16 cellular contexts compared by ENCODE assay signal in the genomic region with DNA sequence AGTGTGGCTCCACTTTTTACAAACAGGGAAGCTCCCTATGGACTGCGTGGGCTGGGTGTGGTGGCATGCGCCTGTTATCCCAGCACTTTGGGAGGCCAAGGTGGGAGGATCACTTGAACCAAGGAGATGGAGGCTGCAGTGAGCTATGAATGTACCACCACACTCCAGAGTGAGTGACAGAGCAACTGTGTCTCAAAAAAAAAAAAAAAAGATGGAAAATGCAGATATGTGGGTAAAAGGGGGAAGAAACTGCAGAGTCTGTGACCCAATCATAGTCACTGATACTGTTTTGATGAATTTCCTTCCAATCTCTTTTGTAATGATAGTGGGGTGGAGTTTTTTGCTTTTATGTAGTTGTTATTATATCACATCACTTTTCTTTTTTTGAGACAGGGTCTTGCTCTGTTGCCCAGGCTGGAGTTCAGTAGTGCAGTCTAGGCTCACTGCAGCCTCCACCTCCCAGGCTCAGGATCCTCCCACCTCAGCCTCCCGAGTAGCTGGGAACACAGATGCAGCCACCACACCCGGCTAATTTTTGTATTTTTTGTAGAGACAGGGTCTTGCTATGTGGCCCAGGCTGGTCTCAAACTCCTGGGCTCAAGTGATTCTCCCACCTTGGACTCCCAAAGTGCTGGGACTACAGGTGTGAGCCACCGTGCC. TPM values are rescaled to one million over a fixed set of nuclear protein-coding genes. Genes with fewer than 3 reads are reported as not detected.
DNase-seq lines count a peak whose midpoint lies in the region; ATAC-seq and TF ChIP-seq lines count a peak whose summit lies in the region.
"Had no signal": no experiment of that assay in that cellular context is flagged by ENCODE, and none has a peak within 500 bp of the region (broad histone marks: within the 10 kb centered on the region; RNA-seq: fewer than 3 reads in every experiment).

No MANE protein-coding gene starts in this region.

- no peaks in the 10 kb centered on the region for H3K9me3 Mint-ChIP-seq in activated T-helper 17 cell treated with anti-CD3 and anti-CD28 coated beads, Interleukin-2, amount 50 U/mL, for 72 hours
- H3K9me3 Mint-ChIP-seq: CD8-positive, alpha-beta T cell had no signal

- H3K4me3 Mint-ChIP-seq in activated T-helper 17 cell treated with anti-CD3 and anti-CD28 coated beads, Interleukin-2, amount 50 U/mL, for 72 hours, result no peak overlapping the region
- H3K4me3 Mint-ChIP-seq: B cell; CD8-positive, alpha-beta T cell had no signal

- no peak for ATAC-seq in lower lobe of right lung
- ATAC-seq in HG02938 (IDR thresholded peaks at IDR 0.05; ENCODE audit: unreplicated experiment), result no peak
- ATAC-seq in activated T-helper 17 cell treated with anti-CD3 and anti-CD28 coated beads, Interleukin-2, amount 50 U/mL, for 72 hours (replicated peaks), result no peak
- ATAC-seq: CD8-positive, alpha-beta T cell; HCT116 had no signal

- no peak for TF ChIP-seq CTCF in HEK293 (tag by site-specific recombination; IDR thresholded peaks at IDR 0.05)
- TF ChIP-seq CTCF in lower lobe of right lung (IDR thresholded peaks at IDR 0.05), result no peak

- H3K9me3 ChIP-seq in HEK293 (ENCODE audit: control insufficient read depth, insufficient read depth, low read depth, low read length), result no peaks in the 10 kb centered on the region
- no peaks in the 10 kb centered on the region for H3K9me3 ChIP-seq in lower lobe of right lung
- H3K9me3 ChIP-seq: BLaER1 treated with 17β-estradiol and CSF1 and Interleukin-3, amounts not matched to agents 10 nM and 100 nM had no signal

- POLR2A ChIA-PET in HEK293 (lab: Yijun Ruan, JAX), result no interaction called here

- no peak overlapping the region for H3K27ac Mint-ChIP-seq in activated T-helper 17 cell treated with anti-CD3 and anti-CD28 coated beads, Interleukin-2, amount 50 U/mL, for 72 hours
- H3K27ac Mint-ChIP-seq: B cell; CD8-positive, alpha-beta T cell had no signal

- DNase-seq in OCI-M1 (lab: John Stamatoyannopoulos, UW) (peak; percentile 49), lower lobe of right lung (peak; percentile 10), substantia nigra (lab: John Stamatoyannopoulos, UW) (no peak), NCI-H524 (lab: John Stamatoyannopoulos, UW) (no peak)
- DNase-seq: Calu3; CD8-positive, alpha-beta T cell; DMS79 treated with DMSO at 0.1 percent for 48 hours; GF-D8; GOT3; H7 had no signal

- no peaks in the 10 kb centered on the region for H3K4me1 Mint-ChIP-seq in activated T-helper 17 cell treated with anti-CD3 and anti-CD28 coated beads, Interleukin-2, amount 50 U/mL, for 72 hours
- H3K4me1 Mint-ChIP-seq: B cell had no signal

- H3K27me3 Mint-ChIP-seq in activated T-helper 17 cell treated with anti-CD3 and anti-CD28 coated beads, Interleukin-2, amount 50 U/mL, for 72 hours, result no peaks in the 10 kb centered on the region

- H3K27ac ChIP-seq in HEK293 (ENCODE audit: extremely low read depth, low read depth, low read length), result no peak overlapping the region
- H3K27ac ChIP-seq in lower lobe of right lung, result no peak overlapping the region
- peak overlapping the region; percentile 64 for H3K27ac ChIP-seq in substantia nigra (ENCODE audit: low read depth, low read length, poor library complexity, severe bottlenecking)
- H3K27ac ChIP-seq: BLaER1 treated with 17β-estradiol and CSF1 and Interleukin-3, amounts not matched to agents 10 nM and 100 nM had no signal

- no peaks in the 10 kb centered on the region for H3K36me3 ChIP-seq in HEK293 (ENCODE audit: control insufficient read depth in 2 of 2, insufficient read depth in 1 of 2, low read length in 2 of 2)
- H3K36me3 ChIP-seq in lower lobe of right lung, result no peaks in the 10 kb centered on the region
- H3K36me3 ChIP-seq: BLaER1 treated with 17β-estradiol and CSF1 and Interleukin-3, amounts not matched to agents 10 nM and 100 nM had no signal

- H3K36me3 Mint-ChIP-seq in activated T-helper 17 cell treated with anti-CD3 and anti-CD28 coated beads, Interleukin-2, amount 50 U/mL, for 72 hours (ENCODE audit: low read depth), result no peaks in the 10 kb centered on the region
- H3K36me3 Mint-ChIP-seq: CD8-positive, alpha-beta T cell had no signal

- no peaks in the 10 kb centered on the region for H3K4me1 ChIP-seq in HEK293 (ENCODE audit: control insufficient read depth, insufficient read depth, low read length)
- H3K4me1 ChIP-seq in lower lobe of right lung, result peaks cover 5% of the 10 kb centered on the region

- intact Hi-C loops in lower lobe of right lung (cut with DNase I), result no loop called here

- no peaks in the 10 kb centered on the region for H3K27me3 ChIP-seq in lower lobe of right lung (ENCODE audit: low read depth)
- H3K27me3 ChIP-seq: BLaER1 treated with 17β-estradiol and CSF1 and Interleukin-3, amounts not matched to agents 10 nM and 100 nM had no signal

- CTCF ChIA-PET in HEK293 (lab: Yijun Ruan, JAX), result no interaction called here

- H3K4me3 ChIP-seq in HEK293 (ENCODE audit: low read depth, low read length) (no peak overlapping the region), lower lobe of right lung (no peak overlapping the region)
- H3K4me3 ChIP-seq: BLaER1 treated with 17β-estradiol and CSF1 and Interleukin-3, amounts not matched to agents 10 nM and 100 nM had no signal

TF ChIP-seq in HEK293, 187 proteins besides CTCF, POLR2A, EP300 and RAD21:
- TF ChIP-seq ZNF121 (tag by site-specific recombination; IDR thresholded peaks at IDR 0.05) (peak; percentile 98), ZNF140 (tag by site-specific recombination; IDR thresholded peaks at IDR 0.05) (no peak)

RNA-seq across cellular contexts. Expression of a gene that starts 8.7 kb away (rescaled TPM):
- 47.4 TPM for total RNA-seq in lower lobe of right lung
- total RNA-seq in activated T-helper 17 cell treated with anti-CD3 and anti-CD28 coated beads, Interleukin-2, amount 50 U/mL, for 72 hours, result 10 to 100 TPM; 48.5 to 72.8 TPM

Comparison
In these comparisons a context has a peak if more than half of its experiments do, and no peak if none do; other contexts are left out.
1. DNase-seq: peak in OCI-M1 (single experiment) and lower lobe of right lung (single experiment); none in substantia nigra (0 of 49) and NCI-H524 (0 of 2).